In genomic region chr5:53355316-53355715, GRCh38 we compare ENCODE assay signal across 25 cellular contexts.
DNase-seq lines count a peak whose midpoint lies in the region; ATAC-seq and TF ChIP-seq lines count a peak whose summit lies in the region.
"Had no signal": no experiment of that assay in that cellular context is flagged by ENCODE, and none has a peak within 500 bp of the region (broad histone marks: within the 10 kb centered on the region; RNA-seq: fewer than 3 reads in every experiment).

No MANE protein-coding gene starts in this region.

- no peaks in the 10 kb centered on the region for H3K27me3 Mint-ChIP-seq in Calu3 (ENCODE audit: unreplicated experiment)
- H3K27me3 Mint-ChIP-seq: activated CD4-positive, alpha-beta T cell treated with anti-CD3 and anti-CD28 coated beads, Interleukin-2, amount 10 ng/mL, durations not matched to agents 24 days and 14 days; dendritic cell treated with granulocyte-macrophage colony-stimulating factor and Interleukin-4, amounts not matched to agents 40 ng/mL and 50 ng/mL, for 4 days; naive B cell had no signal

- BruUV-seq in Calu3 (replicated peaks; lab: Mats Ljungman, UMichigan) = no TSS peak
- BruUV-seq in PC-3 (replicated peaks; lab: Mats Ljungman, UMichigan) = no TSS peak

- TF ChIP-seq CTCF in Calu3 (IDR thresholded peaks at IDR 0.05; ENCODE audit: unreplicated experiment) (no peak), PC-3 (conservative IDR thresholded peaks at IDR 0.05; ENCODE audit: low read depth, low read length) (no peak), mucosa of descending colon (IDR thresholded peaks at IDR 0.05) (no peak)

- no peak overlapping the region for H3K4me3 Mint-ChIP-seq in Calu3 (ENCODE audit: low read depth, unreplicated experiment)
- H3K4me3 Mint-ChIP-seq: activated CD4-positive, alpha-beta T cell treated with anti-CD3 and anti-CD28 coated beads, Interleukin-2, amount 10 ng/mL, durations not matched to agents 24 days and 14 days; CD4-positive, CD25-positive, alpha-beta regulatory T cell; dendritic cell treated with granulocyte-macrophage colony-stimulating factor and Interleukin-4, amounts not matched to agents 40 ng/mL and 50 ng/mL, for 4 days; naive B cell; stimulated activated effector memory CD8-positive, alpha-beta T cell treated with anti-CD3 and anti-CD28 coated beads, Interleukin-12 subunit alpha, Interleukin-12 subunit beta, amount 100 ng/mL, for 72 hours; T-helper 2 cell treated with Interferon-gamma antibody and Interleukin-4, amounts not matched to agents 5 μg/mL and 100 μg/mL, for 36 hours had no signal

- H3K9ac ChIP-seq in PC-3 (ENCODE audit: low read length) = peak overlapping the region; percentile 99

- H4K20me1 ChIP-seq in PC-3 (ENCODE audit: low read length) = no peaks in the 10 kb centered on the region

- H3K9me2 ChIP-seq in PC-3 (replicated peaks; ENCODE audit: low read length) = no peaks in the 10 kb centered on the region

- no peaks in the 10 kb centered on the region for H3K27me3 ChIP-seq in PC-3 (ENCODE audit: low read length)
- H3K27me3 ChIP-seq: cardiac muscle cell, left lung, upper lobe of right lung had no signal

- H3K79me2 ChIP-seq in PC-3 (ENCODE audit: low read length) = no peaks in the 10 kb centered on the region

- peak overlapping the region; percentile 54; the same call in 1 of the 2 replicates for H3K4me2 ChIP-seq in PC-3 (ENCODE audit: low read length)

- no peak for DNase-seq in Calu3
- peak; percentile 81 for DNase-seq in PC-3
- DNase-seq in dedifferentiated amniotic fluid mesenchymal stem cell (ENCODE audit: extremely low spot score) = peak; percentile 28
- DNase-seq in mucosa of descending colon = peak in 1 of 3 donors; percentile 9
- DNase-seq in Kasumi-1 (lab: John Stamatoyannopoulos, UW) = no peak
- DNase-seq: activated CD4-positive, alpha-beta T cell treated with anti-CD3 and anti-CD28 coated beads, Interleukin-2, amount 10 ng/mL, durations not matched to agents 24 days and 14 days; activated naive CD4-positive, alpha-beta T cell treated with Interleukin-2 at 50 U/mL for 16 hours; activated T-cell treated with anti-CD3 and anti-CD28 coated beads, Interleukin-2, amount 50 U/mL, for 48 hours; CD4-positive, CD25-positive, alpha-beta regulatory T cell; KBM-7; left lung; naive B cell; NCI-H2171; NCI-H524; stimulated activated CD4-positive, alpha-beta T cell treated with anti-CD3 and anti-CD28 coated beads, Interleukin-1b, Interleukin-23, amount 100 ng/mL, for 48 hours; upper lobe of right lung had no signal

- ATAC-seq in PC-3 = peak; percentile 78
- peak; percentile 80 for ATAC-seq in mucosa of descending colon
- ATAC-seq in GM21515 (IDR thresholded peaks at IDR 0.05; ENCODE audit: unreplicated experiment) = no peak
- no peak for ATAC-seq in HG02852 (IDR thresholded peaks at IDR 0.05; ENCODE audit: unreplicated experiment)
- no peak for ATAC-seq in HG02623 (IDR thresholded peaks at IDR 0.05; ENCODE audit: unreplicated experiment)
- ATAC-seq: left lung; stimulated activated effector memory CD8-positive, alpha-beta T cell treated with anti-CD3 and anti-CD28 coated beads, Interleukin-12 subunit alpha, Interleukin-12 subunit beta, amount 100 ng/mL, for 72 hours; upper lobe of right lung had no signal

- H2AFZ ChIP-seq in PC-3 (ENCODE audit: low read length) = no peak overlapping the region

- H3K36me3 ChIP-seq in PC-3 (ENCODE audit: low read depth, low read length) (no peaks in the 10 kb centered on the region), mucosa of descending colon (ENCODE audit: low read depth) (no peaks in the 10 kb centered on the region)
- H3K36me3 ChIP-seq: cardiac muscle cell, left lung, upper lobe of right lung had no signal

- H3K4me1 Mint-ChIP-seq in Calu3 (ENCODE audit: low read depth, unreplicated experiment) = peaks cover 67% of the 10 kb centered on the region
- H3K4me1 Mint-ChIP-seq: activated CD4-positive, alpha-beta T cell treated with anti-CD3 and anti-CD28 coated beads, Interleukin-2, amount 10 ng/mL, durations not matched to agents 24 days and 14 days; CD4-positive, CD25-positive, alpha-beta regulatory T cell; naive B cell; stimulated activated effector memory CD8-positive, alpha-beta T cell treated with anti-CD3 and anti-CD28 coated beads, Interleukin-12 subunit alpha, Interleukin-12 subunit beta, amount 100 ng/mL, for 72 hours had no signal

- peaks cover 7% of the 10 kb centered on the region for H3K9me3 Mint-ChIP-seq in Calu3 (ENCODE audit: low read depth, unreplicated experiment)
- H3K9me3 Mint-ChIP-seq: activated CD4-positive, alpha-beta T cell treated with anti-CD3 and anti-CD28 coated beads, Interleukin-2, amount 10 ng/mL, durations not matched to agents 24 days and 14 days; T-helper 2 cell treated with Interferon-gamma antibody and Interleukin-4, amounts not matched to agents 5 μg/mL and 100 μg/mL, for 36 hours had no signal

- POLR2A ChIA-PET in PC-3 (lab: Charles Lee; ENCODE audit: unreplicated experiment) = interaction anchor here (0.6 to 1.0 kb wide), 3 partner anchors 10 to 229 kb away, joined by 5 to 9 read pairs (median 5); no protein-coding TSS in a partner anchor

- peaks cover 17% of the 10 kb centered on the region for H3K36me3 Mint-ChIP-seq in Calu3 (ENCODE audit: insufficient read depth, unreplicated experiment)
- H3K36me3 Mint-ChIP-seq: CD4-positive, CD25-positive, alpha-beta regulatory T cell; naive B cell; stimulated activated effector memory CD8-positive, alpha-beta T cell treated with anti-CD3 and anti-CD28 coated beads, Interleukin-12 subunit alpha, Interleukin-12 subunit beta, amount 100 ng/mL, for 72 hours had no signal

- H3K27ac ChIP-seq in PC-3 (ENCODE audit: low read length) = peak overlapping the region; percentile 100
- H3K27ac ChIP-seq: cardiac muscle cell, left lung, skin epidermis, upper lobe of right lung, VCaP had no signal

- H3K9me3 ChIP-seq in PC-3 (ENCODE audit: low read length) (no peaks in the 10 kb centered on the region), mucosa of descending colon (no peaks in the 10 kb centered on the region)
- H3K9me3 ChIP-seq: left lung, upper lobe of right lung had no signal

- CTCF ChIA-PET in Calu3 (lab: Charles Lee) (no interaction called here), PC-3 (lab: Charles Lee) (interaction anchor here (1.2 to 1.4 kb wide), 2 partner anchors 22 to 93 kb away, joined by 4 to 5 read pairs; no protein-coding TSS in a partner anchor)

- H3K27ac Mint-ChIP-seq in Calu3 (ENCODE audit: unreplicated experiment) = peak overlapping the region; percentile 87
- H3K27ac Mint-ChIP-seq: activated CD4-positive, alpha-beta T cell treated with anti-CD3 and anti-CD28 coated beads, Interleukin-2, amount 10 ng/mL, durations not matched to agents 24 days and 14 days; CD4-positive, CD25-positive, alpha-beta regulatory T cell; dendritic cell treated with granulocyte-macrophage colony-stimulating factor and Interleukin-4, amounts not matched to agents 40 ng/mL and 50 ng/mL, for 4 days; naive B cell; stimulated activated effector memory CD8-positive, alpha-beta T cell treated with anti-CD3 and anti-CD28 coated beads, Interleukin-12 subunit alpha, Interleukin-12 subunit beta, amount 100 ng/mL, for 72 hours; T-helper 2 cell treated with Interferon-gamma antibody and Interleukin-4, amounts not matched to agents 5 μg/mL and 100 μg/mL, for 36 hours had no signal

- intact Hi-C loops in Calu3 (cut with micrococcal nuclease; ENCODE audit: unreplicated experiment) (no loop called here), PC-3 (cut with micrococcal nuclease) (loop anchor here (2.0 to 10.0 kb wide), 2 partner anchors 93 to 249 kb away; no protein-coding TSS in a partner anchor), mucosa of descending colon (cut with DNase I, micrococcal nuclease) (no loop called here)

- H3K4me3 ChIP-seq in PC-3 (ENCODE audit: low read length) (no peak overlapping the region), mucosa of descending colon (no peak overlapping the region)
- H3K4me3 ChIP-seq: cardiac muscle cell, left lung, skin epidermis, upper lobe of right lung had no signal

- H3K4me1 ChIP-seq in PC-3 (ENCODE audit: insufficient read depth, low read length) (peaks cover 68% of the 10 kb centered on the region), mucosa of descending colon (ENCODE audit: low read depth) (no peaks in the 10 kb centered on the region)
- H3K4me1 ChIP-seq: left lung had no signal

- H3F3A ChIP-seq in PC-3 (ENCODE audit: low read length, unreplicated experiment) = peaks cover 21% of the 10 kb centered on the region

Comparison
In these comparisons a context has a peak if more than half of its experiments do, and no peak if none do; other contexts are left out.
1. DNase-seq: peak in PC-3 (single experiment) and dedifferentiated amniotic fluid mesenchymal stem cell (single experiment); none in Calu3 (single experiment) and Kasumi-1 (0 of 2).
2. ATAC-seq: peak in PC-3 (single experiment) and mucosa of descending colon (single experiment); none in GM21515 (single experiment), HG02852 (single experiment) and HG02623 (single experiment).